11 cellular contexts compared by ENCODE assay signal in the genomic region with DNA sequence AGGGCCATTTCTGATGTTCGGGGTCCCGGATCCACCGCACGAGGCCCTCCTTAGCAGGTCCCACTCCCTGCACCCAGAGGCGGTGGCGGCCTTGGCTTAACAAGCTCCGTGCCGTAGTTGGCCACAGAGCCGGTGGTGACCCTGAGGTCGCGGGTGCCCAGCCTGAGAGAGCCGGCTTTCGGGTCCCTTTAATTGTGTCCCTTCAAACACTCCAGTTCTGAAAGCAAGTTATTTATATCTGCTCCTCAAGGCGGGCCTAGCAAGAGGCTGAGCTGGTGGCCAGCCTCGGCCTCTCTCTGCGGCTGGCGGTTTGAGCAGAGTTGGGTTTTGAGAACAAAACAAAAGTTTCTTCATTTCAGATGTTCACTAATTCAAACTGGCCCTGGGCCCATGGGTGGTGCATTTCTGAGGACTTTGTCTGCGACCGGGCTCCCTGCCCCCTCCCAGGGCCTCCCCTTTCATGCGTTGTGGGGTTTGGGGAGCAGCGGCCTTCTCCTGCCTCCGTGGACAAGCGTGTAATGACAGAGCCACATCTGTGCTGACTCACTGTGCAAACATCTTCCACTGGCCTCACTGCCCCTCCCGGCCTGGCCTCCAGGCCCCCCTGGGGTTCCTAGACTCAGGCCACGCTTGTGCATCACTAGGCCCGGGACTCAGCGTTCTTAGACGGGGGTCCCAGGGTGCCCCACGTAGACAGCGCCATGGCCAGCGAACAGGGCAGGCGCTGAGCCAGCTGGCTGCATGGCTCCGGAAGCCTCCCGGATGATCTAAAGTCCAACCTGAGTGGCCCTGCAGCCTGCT. TPM values are rescaled to one million over a fixed set of nuclear protein-coding genes. Genes with fewer than 3 reads are reported as not detected.
DNase-seq lines count a peak whose midpoint lies in the region; TF ChIP-seq lines count a peak whose summit lies in the region.
"Had no signal": no experiment of that assay in that cellular context is flagged by ENCODE, and none has a peak within 500 bp of the region (broad histone marks: within the 10 kb centered on the region; RNA-seq: fewer than 3 reads in every experiment).

No MANE protein-coding gene starts in this region.

- peak overlapping the region; percentile 90 for H2BK15ac ChIP-seq in mesenchymal stem cell (ENCODE audit: low read depth, poor library complexity, severe bottlenecking)

- H3K23ac ChIP-seq in mesenchymal stem cell (ENCODE audit: low read length in 2 of 2): no peak overlapping the region

- H3K27me3 ChIP-seq in colonic mucosa (no peaks in the 10 kb centered on the region), mesenchymal stem cell (ENCODE audit: control insufficient read depth in 1 of 2, insufficient read depth in 1 of 2, low read length in 2 of 2) (no peaks in the 10 kb centered on the region), uterus (no peaks in the 10 kb centered on the region)

- H2BK120ac ChIP-seq in mesenchymal stem cell (ENCODE audit: low read depth, low read length): peak overlapping the region; percentile 56

- WGBS in mesenchymal stem cell: 45% methylated on average over 34 of the region's 34 CpGs

- H3K27ac ChIP-seq in colonic mucosa (peak overlapping the region; percentile 12), mesenchymal stem cell (ENCODE audit: low read length, poor library complexity, severe bottlenecking) (peak overlapping the region; percentile 52), uterus (peak overlapping the region; percentile 56 to 62)
- H3K27ac ChIP-seq: KMS-11 had no signal

- peak overlapping the region in 1 of 2 experiments; percentile 3 for H3K14ac ChIP-seq in mesenchymal stem cell (ENCODE audit: low read length in 2 of 2)

- peak overlapping the region; percentile 99 for H4K8ac ChIP-seq in mesenchymal stem cell (ENCODE audit: low read length)

- peak overlapping the region; percentile 32 for H2AFZ ChIP-seq in mesenchymal stem cell (ENCODE audit: low read depth, low read length)

- no peaks in the 10 kb centered on the region for H3K4me1 ChIP-seq in colonic mucosa
- H3K4me1 ChIP-seq in mesenchymal stem cell (ENCODE audit: control insufficient read depth, insufficient read depth, low read depth, low read length): peaks cover 45% of the 10 kb centered on the region
- peaks cover 0 to 6% of the 10 kb centered on the region in 2 donors for H3K4me1 ChIP-seq in uterus

- peak overlapping the region; percentile 81 to 99 for H3K18ac ChIP-seq in mesenchymal stem cell (ENCODE audit: low read depth in 1 of 2, low read length in 2 of 2)

- H3K36me3 ChIP-seq in colonic mucosa (no peaks in the 10 kb centered on the region), mesenchymal stem cell (ENCODE audit: control insufficient read depth in 1 of 2, insufficient read depth in 2 of 2, low read depth in 1 of 2, low read length in 2 of 2) (no peaks in the 10 kb centered on the region), uterus (no peaks in the 10 kb centered on the region)

- H3K4me2 ChIP-seq in mesenchymal stem cell (ENCODE audit: low read length, poor library complexity, severe bottlenecking): no peak overlapping the region
- H3K4me2 ChIP-seq: KMS-11 had no signal

- H3K79me1 ChIP-seq in mesenchymal stem cell (replicated peaks; ENCODE audit: low read length, poor library complexity, severe bottlenecking): no peaks in the 10 kb centered on the region

- peak overlapping the region; percentile 86 to 97 for H2BK12ac ChIP-seq in mesenchymal stem cell (ENCODE audit: low read length in 2 of 2)

- H2BK5ac ChIP-seq in mesenchymal stem cell (ENCODE audit: low read depth, low read length, poor library complexity, severe bottlenecking): no peak overlapping the region

- TF ChIP-seq POLR2A in uterus (IDR thresholded peaks at IDR 0.05): no peak

- peak overlapping the region; percentile 63 to 85 for H3K4ac ChIP-seq in mesenchymal stem cell (ENCODE audit: low read depth in 1 of 2, low read length in 2 of 2)

- H3K4me3 ChIP-seq in colonic mucosa (no peak overlapping the region), mesenchymal stem cell (ENCODE audit: insufficient read depth in 1 of 2, low read depth in 1 of 2, low read length in 2 of 2) (peak overlapping the region in 1 of 2 experiments; percentile 35), uterus (no peak overlapping the region)

- H3K9ac ChIP-seq in colonic mucosa (ENCODE audit: low read depth in 2 of 2, low read length in 2 of 2): no peak overlapping the region
- peak overlapping the region; percentile 87 for H3K9ac ChIP-seq in mesenchymal stem cell (ENCODE audit: low read length)
- H3K9ac ChIP-seq: KMS-11 had no signal

- DNase-seq in activated CD4-positive, alpha-beta T cell treated with anti-CD3 and anti-CD28 coated beads for 1 hour: peak; percentile 2
- no peak for DNase-seq in activated CD4-positive, alpha-beta T cell treated with anti-CD3 and anti-CD28 coated beads for 4 hours
- DNase-seq in colonic mucosa (no peak), mesenchymal stem cell (peak; percentile 89), uterus (peak; percentile 41 to 59), NCI-H524 (lab: John Stamatoyannopoulos, UW) (no peak), SK-N-DZ (ENCODE audit: low spot score) (no peak)
- DNase-seq in activated T-cell treated with anti-CD3 and anti-CD28 coated beads, Interleukin-2, amount 50 U/mL, for 1 hour: no peak
- DNase-seq: effector memory CD4-positive, alpha-beta T cell; H9 had no signal

- intact Hi-C loops in colonic mucosa (cut with DNase I): no loop called here
- intact Hi-C loops in uterus (cut with DNase I; ENCODE audit: low total_unique reads): no loop called here

- peak overlapping the region; percentile 97 for H4K91ac ChIP-seq in mesenchymal stem cell (ENCODE audit: low read length)

- H3K9me3 ChIP-seq in colonic mucosa (no peaks in the 10 kb centered on the region), mesenchymal stem cell (ENCODE audit: control insufficient read depth, low read length) (no peaks in the 10 kb centered on the region), uterus (no peaks in the 10 kb centered on the region)

- H2AK5ac ChIP-seq in mesenchymal stem cell (ENCODE audit: low read length, severe bottlenecking): peak overlapping the region; percentile 77

- no peak for TF ChIP-seq CTCF in colonic mucosa (IDR thresholded peaks at IDR 0.05)
- TF ChIP-seq CTCF in uterus (IDR thresholded peaks at IDR 0.05): no peak

RNA-seq across cellular contexts. Expression of a gene that starts 49.4 kb away (rescaled TPM):
- 10 to 100 TPM; 10.9 to 21.7 TPM for total RNA-seq in colonic mucosa
- polyA plus RNA-seq in mesenchymal stem cell (2013, experiment 1 of 2): 754 TPM
- polyA plus RNA-seq in mesenchymal stem cell (2013, experiment 2 of 2): 709 TPM
- 100 to 1,000 TPM in 2 of 4 donors, 10 to 100 TPM in 2; 21.2 to 604 (median 129) TPM for total RNA-seq in uterus
- polyA plus RNA-seq in SK-N-DZ (2014; cell fraction: cytosol; rRNA removed): not detected in 2 replicates
- polyA plus RNA-seq in SK-N-DZ (2014; cell fraction: nucleus; rRNA removed): not detected in 2 replicates

Comparison
In these comparisons a context has a peak if more than half of its experiments do, and no peak if none do; other contexts are left out.
1. DNase-seq: peak in activated CD4-positive, alpha-beta T cell treated with anti-CD3 and anti-CD28 coated beads for 1 hour (single experiment), mesenchymal stem cell (single experiment) and uterus (2 of 2); none in activated CD4-positive, alpha-beta T cell treated with anti-CD3 and anti-CD28 coated beads for 4 hours (0 of 2), colonic mucosa (single experiment), NCI-H524 (0 of 2), SK-N-DZ (single experiment) and activated T-cell treated with anti-CD3 and anti-CD28 coated beads, Interleukin-2, amount 50 U/mL, for 1 hour (single experiment).
2. Peak in every context shown above with its lines, with median percentiles within 50 percentile points of each other: H3K27ac ChIP-seq.